In the genomic region with DNA sequence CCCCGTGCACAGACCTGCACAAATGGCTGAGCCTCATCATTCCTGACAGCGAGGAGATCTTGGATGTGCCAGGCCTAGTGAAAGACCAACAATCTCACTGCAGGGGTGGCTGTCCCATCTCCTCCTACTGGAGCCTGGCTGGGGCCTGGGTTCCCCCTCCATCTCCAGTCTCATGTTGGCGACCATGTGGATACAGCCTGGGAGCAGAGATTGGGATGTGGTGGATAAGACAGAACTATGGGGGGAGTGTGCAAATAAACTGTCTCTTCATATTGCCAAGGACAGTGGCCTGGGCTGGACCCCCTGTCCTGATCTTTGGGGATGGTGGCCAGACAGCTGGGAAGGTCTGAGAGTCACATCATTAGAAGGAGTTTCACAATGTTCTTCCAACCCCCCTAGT, we compare ENCODE assay signal across 18 cellular contexts. TPM values are rescaled to one million over a fixed set of nuclear protein-coding genes. Genes with fewer than 3 reads are reported as not detected.
DNase-seq lines count a peak whose midpoint lies in the region; ATAC-seq and TF ChIP-seq lines count a peak whose summit lies in the region.
"Had no signal": no experiment of that assay in that cellular context is flagged by ENCODE, and none has a peak within 500 bp of the region (broad histone marks: within the 10 kb centered on the region; RNA-seq: fewer than 3 reads in every experiment).

No MANE protein-coding gene starts in this region.

- no peak overlapping the region for H3K4ac ChIP-seq in trophoblast cell (ENCODE audit: low read depth, low read length)

- no TSS peak for BruUV-seq in MCF 10A (replicated peaks; lab: Mats Ljungman, UMichigan)

- TF ChIP-seq POLR2A in breast epithelium (IDR thresholded peaks at IDR 0.05) (no peak), gastroesophageal sphincter (IDR thresholded peaks at IDR 0.05) (no peak), transverse colon (IDR thresholded peaks at IDR 0.05) (no peak)

- POLR2A ChIA-PET in MCF 10A (lab: Yijun Ruan, JAX): no interaction called here

- H4K12ac ChIP-seq in trophoblast cell (ENCODE audit: low read depth, low read length): no peak overlapping the region

- no peak overlapping the region for H3K14ac ChIP-seq in trophoblast cell (ENCODE audit: low read length)

- H3K79me2 ChIP-seq in trophoblast cell (ENCODE audit: control insufficient read depth, insufficient read depth, low read length, poor library complexity): no peaks in the 10 kb centered on the region

- no peaks in the 10 kb centered on the region for H3K79me1 ChIP-seq in trophoblast cell (ENCODE audit: low read length)

- H3K27me3 ChIP-seq in breast epithelium (no peaks in the 10 kb centered on the region), gastroesophageal sphincter (no peaks in the 10 kb centered on the region), trophoblast cell (ENCODE audit: insufficient read depth, low read length) (no peaks in the 10 kb centered on the region), transverse colon (no peaks in the 10 kb centered on the region)

- H4K8ac ChIP-seq in trophoblast cell (ENCODE audit: low read depth, low read length): no peak overlapping the region

- H3K9me3 ChIP-seq in breast epithelium: no peaks in the 10 kb centered on the region
- no peaks in the 10 kb centered on the region for H3K9me3 ChIP-seq in gastroesophageal sphincter
- no peaks in the 10 kb centered on the region for H3K9me3 ChIP-seq in trophoblast cell (ENCODE audit: insufficient read depth, low read depth, low read length)
- no peaks in the 10 kb centered on the region for H3K9me3 ChIP-seq in transverse colon

- no peak overlapping the region for H3K9ac ChIP-seq in trophoblast cell (ENCODE audit: low read length)

- H3K18ac ChIP-seq in trophoblast cell (ENCODE audit: low read length): no peak overlapping the region

- H2AK5ac ChIP-seq in trophoblast cell (ENCODE audit: low read length): no peak overlapping the region

- WGBS in gastroesophageal sphincter (ENCODE audit: low coverage in 1 of 2), 2 donors: 90% methylated on average over 1 of the region's 3 CpGs; no CpG with 5 or more reads in 1 of the 2 donors
- WGBS in trophoblast cell (ENCODE audit: extremely low coverage, insufficient coverage, insufficient read length): no CpG with 5 or more reads among the region's 3 CpGs
- 98% methylated on average over 3 of the region's 3 CpGs; no CpG with 5 or more reads in 1 of the 2 donors for WGBS in transverse colon (ENCODE audit: low coverage in 1 of 2), 2 donors

- H3K23ac ChIP-seq in trophoblast cell (ENCODE audit: low read length): no peak overlapping the region

- no peak for TF ChIP-seq EP300 in gastroesophageal sphincter (IDR thresholded peaks at IDR 0.05)
- TF ChIP-seq EP300 in transverse colon (IDR thresholded peaks at IDR 0.05; ENCODE audit: low read depth): no peak

- H3K27ac ChIP-seq in breast epithelium: peak overlapping the region; percentile 2 to 8
- peak overlapping the region; percentile 39 to 79 (median 76) for H3K27ac ChIP-seq in gastroesophageal sphincter
- H3K27ac ChIP-seq in trophoblast cell (ENCODE audit: low read depth, low read length): no peak overlapping the region
- peak overlapping the region in 3 of 4 donors; percentile 30 to 43 (median 37) for H3K27ac ChIP-seq in transverse colon
- H3K27ac ChIP-seq: 22Rv1, C4-2B had no signal

- CTCF ChIA-PET in MCF 10A (lab: Yijun Ruan, JAX): no interaction called here

- H3K4me1 ChIP-seq in breast epithelium (peaks cover 0 to 6% of the 10 kb centered on the region in 2 donors), gastroesophageal sphincter (peaks cover 7 to 89% (median 23%) of the 10 kb centered on the region in 3 donors), trophoblast cell (ENCODE audit: control insufficient read depth in 1 of 2, insufficient read depth in 2 of 2, low read length in 2 of 2) (peaks cover 5 to 6% of the 10 kb centered on the region in 2 experiments), transverse colon (peaks cover 0 to 14% (median 0%) of the 10 kb centered on the region in 4 donors)

- no peak overlapping the region for H4K91ac ChIP-seq in trophoblast cell (ENCODE audit: low read depth, low read length)

- in situ Hi-C loops in transverse colon (cut with MboI; ENCODE audit: low pct_ligation_motif_present in 1 of 4, low pct_unique_long_range_greater_than_20kb in 1 of 4, low sequenced_read_pairs in 3 of 4): no loop called here

- H3K27ac Mint-ChIP-seq in MCF 10A (ENCODE audit: low read depth, unreplicated experiment): no peak overlapping the region
- H3K27ac Mint-ChIP-seq in activated naive CD8-positive, alpha-beta T cell treated with anti-CD3 and anti-CD28 coated beads, Interleukin-2, amount 50 U/mL, for 24 hours: no peak overlapping the region

- H3K36me3 ChIP-seq in breast epithelium (no peaks in the 10 kb centered on the region), gastroesophageal sphincter (no peaks in the 10 kb centered on the region), trophoblast cell (ENCODE audit: control insufficient read depth in 1 of 2, insufficient read depth in 2 of 2, low read length in 2 of 2) (no peaks in the 10 kb centered on the region), transverse colon (no peaks in the 10 kb centered on the region)

- no peaks in the 10 kb centered on the region for H3K27me3 Mint-ChIP-seq in MCF 10A (ENCODE audit: insufficient read depth, unreplicated experiment)
- no peaks in the 10 kb centered on the region for H3K27me3 Mint-ChIP-seq in activated naive CD8-positive, alpha-beta T cell treated with anti-CD3 and anti-CD28 coated beads, Interleukin-2, amount 50 U/mL, for 24 hours

- H2AFZ ChIP-seq in trophoblast cell (ENCODE audit: insufficient read depth, low read length, poor library complexity): peak overlapping the region; percentile 66

- H3K36me3 Mint-ChIP-seq in MCF 10A (ENCODE audit: insufficient read depth, unreplicated experiment): no peaks in the 10 kb centered on the region
- H3K36me3 Mint-ChIP-seq in activated naive CD8-positive, alpha-beta T cell treated with anti-CD3 and anti-CD28 coated beads, Interleukin-2, amount 50 U/mL, for 24 hours (ENCODE audit: low read depth): no peaks in the 10 kb centered on the region

- H3K4me3 ChIP-seq in breast epithelium (no peak overlapping the region), gastroesophageal sphincter (no peak overlapping the region), trophoblast cell (ENCODE audit: low read depth, low read length) (no peak overlapping the region), transverse colon (no peak overlapping the region)

- ATAC-seq in gastroesophageal sphincter (no peak), HG02885 (IDR thresholded peaks at IDR 0.05; ENCODE audit: poor library complexity, unreplicated experiment) (no peak)
- ATAC-seq in activated naive CD8-positive, alpha-beta T cell treated with anti-CD3 and anti-CD28 coated beads, Interleukin-2, amount 50 U/mL, for 24 hours: no peak
- ATAC-seq: Panc1 had no signal

- no peak overlapping the region for H3K4me3 Mint-ChIP-seq in MCF 10A (ENCODE audit: unreplicated experiment)
- H3K4me3 Mint-ChIP-seq in activated naive CD8-positive, alpha-beta T cell treated with anti-CD3 and anti-CD28 coated beads, Interleukin-2, amount 50 U/mL, for 24 hours: no peak overlapping the region

- TF ChIP-seq CTCF in breast epithelium (IDR thresholded peaks at IDR 0.05) (no peak), MCF 10A (IDR thresholded peaks at IDR 0.05; ENCODE audit: unreplicated experiment) (no peak), gastroesophageal sphincter (IDR thresholded peaks at IDR 0.05) (no peak), transverse colon (IDR thresholded peaks at IDR 0.05) (no peak)

- no peak overlapping the region for H2BK12ac ChIP-seq in trophoblast cell (ENCODE audit: low read length)

- no peak overlapping the region for H2BK5ac ChIP-seq in trophoblast cell (ENCODE audit: low read depth, low read length, poor library complexity)

- intact Hi-C loops in breast epithelium (cut with DNase I; ENCODE audit: low total_unique reads) (no loop called here), MCF 10A (cut with micrococcal nuclease) (no loop called here), transverse colon (cut with DNase I; ENCODE audit: low total_unique reads) (no loop called here)

- H3K4me1 Mint-ChIP-seq in MCF 10A (ENCODE audit: insufficient read depth, unreplicated experiment): peaks cover 8% of the 10 kb centered on the region
- no peaks in the 10 kb centered on the region for H3K4me1 Mint-ChIP-seq in activated naive CD8-positive, alpha-beta T cell treated with anti-CD3 and anti-CD28 coated beads, Interleukin-2, amount 50 U/mL, for 24 hours

- H3K4me2 ChIP-seq in trophoblast cell (ENCODE audit: low read length): no peak overlapping the region

- DNase-seq in breast epithelium (ENCODE audit: low spot score in 2 of 2): no peak
- DNase-seq in MCF 10A (ENCODE audit: unreplicated experiment): no peak
- no peak for DNase-seq in trophoblast cell
- no peak for DNase-seq in transverse colon
- no peak for DNase-seq in activated naive CD8-positive, alpha-beta T cell treated with anti-CD3 and anti-CD28 coated beads, Interleukin-2, amount 50 U/mL, for 24 hours
- DNase-seq in NCI-H446 (lab: John Stamatoyannopoulos, UW): no peak
- DNase-seq: COR-L47, DMS153, EL, H7, Karpas-422, NCI-H187 treated with DMSO at 0.1 percent for 48 hours had no signal

- H3K9me3 Mint-ChIP-seq in MCF 10A (ENCODE audit: unreplicated experiment): no peaks in the 10 kb centered on the region
- H3K9me3 Mint-ChIP-seq in activated naive CD8-positive, alpha-beta T cell treated with anti-CD3 and anti-CD28 coated beads, Interleukin-2, amount 50 U/mL, for 24 hours: no peaks in the 10 kb centered on the region

- H2BK120ac ChIP-seq in trophoblast cell (ENCODE audit: insufficient read depth, low read length, poor library complexity): no peak overlapping the region

RNA-seq across cellular contexts. Expression of a gene that starts 5.9 kb away (rescaled TPM):
- total RNA-seq in breast epithelium (10 to 100 TPM in 2 of 3 donors, 1 to 10 TPM in 1; 5.6 to 14.9 (median 13.8) TPM), MCF 10A (2022) (9.2 and 12.4 TPM in 2 replicates), gastroesophageal sphincter (10 to 100 TPM in 3 of 4 donors, 1 to 10 TPM in 1; 5.6 to 31.8 (median 20.4) TPM), transverse colon (10 to 100 TPM in 1 of 4 donors, 1 to 10 TPM in 3; 4.6 to 14.1 (median 6.8) TPM)
- polyA plus RNA-seq in trophoblast cell (2013): 2.8 and 3.4 TPM in 2 replicates

RNA-seq across cellular contexts. Expression of a gene that starts 13.4 kb away (rescaled TPM):
- 10 to 100 TPM in 2 of 3 donors, 1 to 10 TPM in 1; 7.8 to 66.7 (median 26.2) TPM for total RNA-seq in breast epithelium
- total RNA-seq in MCF 10A (2022): not detected in 2 replicates
- total RNA-seq in gastroesophageal sphincter: 100 to 1,000 TPM; 115 to 212 (median 131) TPM
- 0.33 and 0.38 TPM in 2 replicates for polyA plus RNA-seq in trophoblast cell (2013)
- total RNA-seq in transverse colon: 10 to 100 TPM in 1 of 4 donors, 1 to 10 TPM in 3; 3.8 to 15.5 (median 8.7) TPM
- total RNA-seq: NCI-H460 had no signal
